ENCODE assay signal across 1 cellular context in the genomic region with DNA sequence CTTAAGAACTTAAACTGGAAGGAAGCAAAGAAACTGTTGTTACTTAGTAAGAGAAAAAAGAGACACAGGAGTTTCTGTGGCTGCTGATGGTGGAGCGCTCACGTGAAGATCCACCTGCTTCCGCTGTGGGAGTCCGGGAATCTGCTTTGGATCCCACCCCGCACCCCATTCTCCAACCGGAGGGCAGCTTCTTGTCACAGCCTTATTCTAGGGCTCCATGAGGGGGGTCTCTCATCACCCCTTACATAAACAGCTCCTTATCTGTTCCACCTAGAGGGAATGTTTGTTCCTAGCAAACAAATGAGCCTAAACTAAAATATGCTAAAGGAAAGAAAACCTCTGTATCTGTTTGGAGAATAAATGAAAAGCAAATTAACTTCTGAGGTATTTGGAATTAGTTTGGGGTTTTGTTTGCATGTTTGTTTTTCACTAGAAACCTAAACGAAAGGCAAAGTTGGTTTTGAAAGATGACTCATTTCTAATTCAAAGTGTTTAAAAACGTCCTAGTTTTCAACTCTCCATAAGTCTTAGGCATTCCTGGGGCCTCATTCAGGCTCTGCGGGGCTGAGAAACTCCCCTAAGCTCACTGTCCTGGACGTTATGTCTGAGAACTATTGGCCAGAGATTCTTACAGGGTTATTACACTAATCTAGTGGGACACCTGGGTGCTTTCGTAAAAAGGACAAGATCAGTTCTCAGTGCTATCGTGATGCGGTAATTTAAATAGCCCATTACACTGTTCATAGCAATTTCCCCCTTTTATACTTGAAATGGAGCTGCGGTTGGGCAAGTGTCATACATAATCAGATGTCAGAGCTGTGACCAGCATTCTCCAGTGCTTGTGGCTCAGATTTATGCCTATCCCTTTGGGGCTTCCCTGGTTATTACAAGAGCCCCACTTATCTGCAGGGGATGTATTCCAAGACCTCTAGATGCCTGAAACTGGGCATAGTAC.
A peak's percentile ranks its signal among the peaks of the same experiment; 100 is the strongest.
TF ChIP-seq lines count a peak whose summit lies in the region.

No MANE protein-coding gene starts in this region.

TF ChIP-seq in HepG2, 621 proteins besides CTCF, POLR2A, EP300 and RAD21 (continued from another document and continues in another):
- TF ChIP-seq AHDC1 (CRISPR knock-in tag; IDR thresholded peaks at IDR 0.05; ENCODE audit: borderline replicate concordance) (peak; percentile 38; the same call in 1 of the 2 replicates), MAX (IDR thresholded peaks at IDR 0.05) (no peak), TBL1XR1 (IDR thresholded peaks at IDR 0.05; ENCODE audit: borderline replicate concordance, low read length, partially characterized antibody) (no peak), ZNF136 (CRISPR knock-in tag; IDR thresholded peaks at IDR 0.05; ENCODE audit: low read depth) (0 out of 2 replicates have a peak, but pooled peaks have one; percentile 37), SIX1 (CRISPR knock-in tag; IDR thresholded peaks at IDR 0.05; ENCODE audit: borderline replicate concordance) (0 out of 2 replicates have a peak, but pooled peaks have one; percentile 15), HHEX (CRISPR knock-in tag; IDR thresholded peaks at IDR 0.05) (peak; percentile 90), TBX3 (IDR thresholded peaks at IDR 0.05; ENCODE audit: borderline replicate concordance) (peak; percentile 36; the same call in 1 of the 2 replicates), IKZF4 (CRISPR knock-in tag; IDR thresholded peaks at IDR 0.05; ENCODE audit: borderline replicate concordance, low read depth, not compliant biosample characterization) (no peak), CREB1 (IDR thresholded peaks at IDR 0.05) (no peak), CREB1 (CRISPR knock-in tag; IDR thresholded peaks at IDR 0.05) (0 out of 2 replicates have a peak, but pooled peaks have one; percentile 32), ZNF678 (CRISPR knock-in tag; IDR thresholded peaks at IDR 0.05) (0 out of 2 replicates have a peak, but pooled peaks have one; percentile 9), EZH2 (conservative IDR thresholded peaks at IDR 0.05; ENCODE audit: low read depth, low read length) (peak; percentile 22; the same call in 1 of the 2 replicates), ZNF101 (CRISPR knock-in tag; IDR thresholded peaks at IDR 0.05; ENCODE audit: borderline replicate concordance, low read depth) (no peak), BHLHE40 (IDR thresholded peaks at IDR 0.05; ENCODE audit: low read length) (peak; percentile 70), NCOA2 (CRISPR knock-in tag; IDR thresholded peaks at IDR 0.05) (peak; percentile 13; the same call in 1 of the 2 replicates), BCL6 (CRISPR knock-in tag; IDR thresholded peaks at IDR 0.05) (peak; percentile 81), ZNF704 (CRISPR knock-in tag; IDR thresholded peaks at IDR 0.05; ENCODE audit: borderline replicate concordance) (no peak), FOXP1 (IDR thresholded peaks at IDR 0.05) (no peak), FOXP1 (CRISPR knock-in tag; IDR thresholded peaks at IDR 0.05) (peak; percentile 54), FOSL2 (CRISPR knock-in tag; IDR thresholded peaks at IDR 0.05) (peak; percentile 57), SNAPC4 (CRISPR knock-in tag; IDR thresholded peaks at IDR 0.05) (no peak), ATRX (CRISPR knock-in tag; IDR thresholded peaks at IDR 0.05; ENCODE audit: borderline replicate concordance) (no peak), GABPA (IDR thresholded peaks at IDR 0.05; ENCODE audit: low read depth, low read length) (no peak), GABPA (CRISPR knock-in tag; IDR thresholded peaks at IDR 0.05; ENCODE audit: low read depth) (peak; percentile 33; the same call in 1 of the 2 replicates), FOSL1 (CRISPR knock-in tag; IDR thresholded peaks at IDR 0.05; ENCODE audit: borderline replicate concordance) (peak; percentile 18; the same call in 1 of the 2 replicates), NCOA1 (CRISPR knock-in tag; IDR thresholded peaks at IDR 0.05) (no peak)
- TF ChIP-seq, protein P1, sequence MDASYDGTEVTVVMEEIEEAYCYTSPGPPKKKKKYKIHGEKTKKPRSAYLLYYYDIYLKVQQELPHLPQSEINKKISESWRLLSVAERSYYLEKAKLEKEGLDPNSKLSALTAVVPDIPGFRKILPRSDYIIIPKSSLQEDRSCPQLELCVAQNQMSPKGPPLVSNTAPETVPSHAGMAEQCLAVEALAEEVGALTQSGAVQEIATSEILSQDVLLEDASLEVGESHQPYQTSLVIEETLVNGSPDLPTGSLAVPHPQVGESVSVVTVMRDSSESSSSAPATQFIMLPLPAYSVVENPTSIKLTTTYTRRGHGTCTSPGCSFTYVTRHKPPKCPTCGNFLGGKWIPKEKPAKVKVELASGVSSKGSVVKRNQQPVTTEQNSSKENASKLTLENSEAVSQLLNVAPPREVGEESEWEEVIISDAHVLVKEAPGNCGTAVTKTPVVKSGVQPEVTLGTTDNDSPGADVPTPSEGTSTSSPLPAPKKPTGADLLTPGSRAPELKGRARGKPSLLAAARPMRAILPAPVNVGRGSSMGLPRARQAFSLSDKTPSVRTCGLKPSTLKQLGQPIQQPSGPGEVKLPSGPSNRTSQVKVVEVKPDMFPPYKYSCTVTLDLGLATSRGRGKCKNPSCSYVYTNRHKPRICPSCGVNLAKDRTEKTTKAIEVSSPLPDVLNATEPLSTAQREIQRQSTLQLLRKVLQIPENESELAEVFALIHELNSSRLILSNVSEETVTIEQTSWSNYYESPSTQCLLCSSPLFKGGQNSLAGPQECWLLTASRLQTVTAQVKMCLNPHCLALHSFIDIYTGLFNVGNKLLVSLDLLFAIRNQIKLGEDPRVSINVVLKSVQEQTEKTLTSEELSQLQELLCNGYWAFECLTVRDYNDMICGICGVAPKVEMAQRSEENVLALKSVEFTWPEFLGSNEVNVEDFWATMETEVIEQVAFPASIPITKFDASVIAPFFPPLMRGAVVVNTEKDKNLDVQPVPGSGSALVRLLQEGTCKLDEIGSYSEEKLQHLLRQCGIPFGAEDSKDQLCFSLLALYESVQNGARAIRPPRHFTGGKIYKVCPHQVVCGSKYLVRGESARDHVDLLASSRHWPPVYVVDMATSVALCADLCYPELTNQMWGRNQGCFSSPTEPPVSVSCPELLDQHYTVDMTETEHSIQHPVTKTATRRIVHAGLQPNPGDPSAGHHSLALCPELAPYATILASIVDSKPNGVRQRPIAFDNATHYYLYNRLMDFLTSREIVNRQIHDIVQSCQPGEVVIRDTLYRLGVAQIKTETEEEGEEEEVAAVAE (CRISPR knock-in tag; IDR thresholded peaks at IDR 0.05; ENCODE audit: borderline replicate concordance): 0 out of 2 replicates have a peak, but pooled peaks have one; percentile 52
- TF ChIP-seq, protein P2, sequence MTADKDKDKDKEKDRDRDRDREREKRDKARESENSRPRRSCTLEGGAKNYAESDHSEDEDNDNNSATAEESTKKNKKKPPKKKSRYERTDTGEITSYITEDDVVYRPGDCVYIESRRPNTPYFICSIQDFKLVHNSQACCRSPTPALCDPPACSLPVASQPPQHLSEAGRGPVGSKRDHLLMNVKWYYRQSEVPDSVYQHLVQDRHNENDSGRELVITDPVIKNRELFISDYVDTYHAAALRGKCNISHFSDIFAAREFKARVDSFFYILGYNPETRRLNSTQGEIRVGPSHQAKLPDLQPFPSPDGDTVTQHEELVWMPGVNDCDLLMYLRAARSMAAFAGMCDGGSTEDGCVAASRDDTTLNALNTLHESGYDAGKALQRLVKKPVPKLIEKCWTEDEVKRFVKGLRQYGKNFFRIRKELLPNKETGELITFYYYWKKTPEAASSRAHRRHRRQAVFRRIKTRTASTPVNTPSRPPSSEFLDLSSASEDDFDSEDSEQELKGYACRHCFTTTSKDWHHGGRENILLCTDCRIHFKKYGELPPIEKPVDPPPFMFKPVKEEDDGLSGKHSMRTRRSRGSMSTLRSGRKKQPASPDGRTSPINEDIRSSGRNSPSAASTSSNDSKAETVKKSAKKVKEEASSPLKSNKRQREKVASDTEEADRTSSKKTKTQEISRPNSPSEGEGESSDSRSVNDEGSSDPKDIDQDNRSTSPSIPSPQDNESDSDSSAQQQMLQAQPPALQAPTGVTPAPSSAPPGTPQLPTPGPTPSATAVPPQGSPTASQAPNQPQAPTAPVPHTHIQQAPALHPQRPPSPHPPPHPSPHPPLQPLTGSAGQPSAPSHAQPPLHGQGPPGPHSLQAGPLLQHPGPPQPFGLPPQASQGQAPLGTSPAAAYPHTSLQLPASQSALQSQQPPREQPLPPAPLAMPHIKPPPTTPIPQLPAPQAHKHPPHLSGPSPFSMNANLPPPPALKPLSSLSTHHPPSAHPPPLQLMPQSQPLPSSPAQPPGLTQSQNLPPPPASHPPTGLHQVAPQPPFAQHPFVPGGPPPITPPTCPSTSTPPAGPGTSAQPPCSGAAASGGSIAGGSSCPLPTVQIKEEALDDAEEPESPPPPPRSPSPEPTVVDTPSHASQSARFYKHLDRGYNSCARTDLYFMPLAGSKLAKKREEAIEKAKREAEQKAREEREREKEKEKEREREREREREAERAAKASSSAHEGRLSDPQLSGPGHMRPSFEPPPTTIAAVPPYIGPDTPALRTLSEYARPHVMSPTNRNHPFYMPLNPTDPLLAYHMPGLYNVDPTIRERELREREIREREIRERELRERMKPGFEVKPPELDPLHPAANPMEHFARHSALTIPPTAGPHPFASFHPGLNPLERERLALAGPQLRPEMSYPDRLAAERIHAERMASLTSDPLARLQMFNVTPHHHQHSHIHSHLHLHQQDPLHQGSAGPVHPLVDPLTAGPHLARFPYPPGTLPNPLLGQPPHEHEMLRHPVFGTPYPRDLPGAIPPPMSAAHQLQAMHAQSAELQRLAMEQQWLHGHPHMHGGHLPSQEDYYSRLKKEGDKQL (CRISPR knock-in tag; IDR thresholded peaks at IDR 0.05; ENCODE audit: low read depth): peak; percentile 86
